ENCODE assay signal across 26 cellular contexts in the genomic region with DNA sequence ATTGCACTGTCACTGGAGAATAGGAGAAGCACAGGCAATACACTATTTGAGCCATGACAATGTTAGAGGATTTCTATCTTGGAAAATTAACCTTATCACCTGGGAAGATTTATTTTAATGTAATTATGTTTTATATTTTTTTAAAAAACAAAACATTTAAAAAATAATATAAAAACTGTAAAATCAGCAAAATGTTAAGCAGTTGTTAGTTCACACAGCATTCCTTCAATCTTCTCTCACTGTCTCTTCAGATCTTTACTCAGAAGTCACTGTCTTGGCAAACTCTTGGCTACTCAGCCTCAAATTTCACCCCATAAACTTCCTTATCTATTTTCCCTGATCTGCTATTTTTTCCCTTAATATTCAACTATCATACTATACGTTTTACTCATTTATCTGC.
"Had no signal": no experiment of that assay in that cellular context is flagged by ENCODE, and none has a peak within 500 bp of the region (broad histone marks: within the 10 kb centered on the region; RNA-seq: fewer than 3 reads in every experiment).

No MANE protein-coding gene starts in this region.

- DNase-seq: MG63, MV-4-11, NCI-H1048, NCI-H1092, NCI-H1092 treated with DMSO at 0.1 percent for 48 hours, NCI-H1105, NCI-H1105 treated with DMSO at 0.1 percent for 48 hours, NCI-H1417 treated with DMSO at 0.1 percent for 48 hours, NCI-H1436, NCI-H1436 treated with DMSO at 0.1 percent for 48 hours, NCI-H146, NCI-H1694, NCI-H187, NCI-H187 treated with DMSO at 0.1 percent for 48 hours, NCI-H1930, NCI-H2081 treated with DMSO at 0.1 percent for 48 hours, NCI-H2107, NCI-H2171, NCI-H2227 treated with DMSO at 0.1 percent for 48 hours, NCI-H226, NCI-H345, NCI-H446, NCI-H446 treated with DMSO at 0.1 percent for 48 hours, NCI-H510A, NCI-H510A treated with DMSO at 0.1 percent for 48 hours, NCI-H526 treated with DMSO at 0.1 percent for 48 hours had no signal

- H3K9me3 ChIP-seq: MG63 had no signal

- H3K27me3 ChIP-seq: MG63 had no signal

- H3K4me3 ChIP-seq: MG63 had no signal

- H3K36me3 ChIP-seq: MG63 had no signal
